8 cellular contexts compared by ENCODE assay signal in the genomic region with DNA sequence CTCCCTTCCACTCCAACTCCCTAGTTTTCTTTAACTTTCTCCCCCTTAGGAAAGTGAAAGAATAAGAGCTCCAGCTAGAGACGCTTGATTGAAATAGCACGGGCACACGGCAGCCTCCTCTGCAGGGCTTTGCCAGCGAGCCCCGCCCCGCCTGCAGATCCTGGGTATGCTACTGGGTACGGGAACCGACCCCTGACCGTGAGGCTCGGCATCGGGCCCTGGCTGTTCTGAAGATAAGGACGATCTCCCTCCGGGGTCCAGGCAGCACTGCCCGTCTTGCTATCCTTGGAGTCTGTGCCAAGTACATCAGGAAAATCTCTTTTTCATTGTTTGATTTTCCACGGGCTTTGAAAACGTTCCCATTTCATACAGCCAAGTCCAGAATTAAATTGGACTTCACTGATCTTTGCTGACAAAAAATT.
DNase-seq lines count a peak whose midpoint lies in the region; ATAC-seq and TF ChIP-seq lines count a peak whose summit lies in the region.

No MANE protein-coding gene starts in this region.

- no peak overlapping the region for H3K27ac Mint-ChIP-seq in activated CD4-positive, alpha-beta T cell treated with anti-CD3 and anti-CD28 coated beads, Interleukin-2, amount 10 ng/mL, durations not matched to agents 7 days and 5 days
- no peak overlapping the region for H3K27ac Mint-ChIP-seq in stimulated activated effector memory CD8-positive, alpha-beta T cell treated with anti-CD3 and anti-CD28 coated beads, Interleukin-12 subunit alpha, Interleukin-12 subunit beta, amount 100 ng/mL, for 72 hours

- POLR2A ChIA-PET in activated CD4-positive, alpha-beta T cell treated with anti-CD3 and anti-CD28 coated beads, Interleukin-2, amount 10 ng/mL, durations not matched to agents 7 days and 5 days (lab: Charles Lee): no interaction called here

- H3K4me3 ChIP-seq in GM12864 (ENCODE audit: low read depth, low read length): peak overlapping the region; percentile 19; the same call in 1 of the 2 replicates
- peak overlapping the region; percentile 84 for H3K4me3 ChIP-seq in endocrine pancreas (ENCODE audit: control insufficient read depth, insufficient read depth, low read length)
- H3K4me3 ChIP-seq in mesenchymal stem cell (ENCODE audit: insufficient read depth in 1 of 2, low read depth in 1 of 2, low read length in 2 of 2): peak overlapping the region; percentile 46 to 75

- no peak overlapping the region for H4K91ac ChIP-seq in mesenchymal stem cell (ENCODE audit: low read length)

- DNase-seq in GM12864 (ENCODE audit: low read depth): no peak
- peak; percentile 62 for DNase-seq in NCI-H2107 (lab: John Stamatoyannopoulos, UW)
- DNase-seq in activated CD4-positive, alpha-beta T cell treated with anti-CD3 and anti-CD28 coated beads, Interleukin-2, amount 10 ng/mL, durations not matched to agents 7 days and 5 days: peak; percentile 12
- peak; percentile 42 for DNase-seq in mesenchymal stem cell
- no peak for DNase-seq in stimulated activated effector memory CD8-positive, alpha-beta T cell treated with anti-CD3 and anti-CD28 coated beads, Interleukin-12 subunit alpha, Interleukin-12 subunit beta, amount 100 ng/mL, for 72 hours (ENCODE audit: low spot score in 2 of 2)
- DNase-seq in KG1 (lab: John Stamatoyannopoulos, UW): no peak

- no peak overlapping the region for H3K23ac ChIP-seq in mesenchymal stem cell (ENCODE audit: low read length in 2 of 2)

- H3K9me3 ChIP-seq in endocrine pancreas (ENCODE audit: control insufficient read depth, low read length): no peaks in the 10 kb centered on the region
- no peaks in the 10 kb centered on the region for H3K9me3 ChIP-seq in mesenchymal stem cell (ENCODE audit: control insufficient read depth, low read length)

- 22% methylated on average over 16 of the region's 16 CpGs for WGBS in mesenchymal stem cell

- peak overlapping the region in 1 of 2 experiments; percentile 83 for H2BK12ac ChIP-seq in mesenchymal stem cell (ENCODE audit: low read length in 2 of 2)

- H3K9ac ChIP-seq in endocrine pancreas (ENCODE audit: control insufficient read depth, insufficient read depth, low read length) (peak overlapping the region; percentile 48), mesenchymal stem cell (ENCODE audit: low read length) (peak overlapping the region; percentile 88)

- peak; percentile 61 for ATAC-seq in stimulated activated effector memory CD8-positive, alpha-beta T cell treated with anti-CD3 and anti-CD28 coated beads, Interleukin-12 subunit alpha, Interleukin-12 subunit beta, amount 100 ng/mL, for 72 hours
- ATAC-seq in HG03108 (IDR thresholded peaks at IDR 0.05; ENCODE audit: unreplicated experiment): no peak

- peaks cover 48% of the 10 kb centered on the region for H3K27me3 Mint-ChIP-seq in activated CD4-positive, alpha-beta T cell treated with anti-CD3 and anti-CD28 coated beads, Interleukin-2, amount 10 ng/mL, durations not matched to agents 7 days and 5 days

- peak overlapping the region; percentile 27 to 75 for H3K18ac ChIP-seq in mesenchymal stem cell (ENCODE audit: low read depth in 1 of 2, low read length in 2 of 2)

- CTCF ChIA-PET in activated CD4-positive, alpha-beta T cell treated with anti-CD3 and anti-CD28 coated beads, Interleukin-2, amount 10 ng/mL, durations not matched to agents 7 days and 5 days (lab: Charles Lee): interaction anchor here (1.0 to 1.6 kb wide), 13 partner anchors 9 to 427 kb away, joined by 3 to 8 read pairs (median 4); no protein-coding TSS in a partner anchor

- H2BK5ac ChIP-seq in mesenchymal stem cell (ENCODE audit: low read depth, low read length, poor library complexity, severe bottlenecking): no peak overlapping the region

- peak overlapping the region; percentile 85 for H4K8ac ChIP-seq in mesenchymal stem cell (ENCODE audit: low read length)

- no peaks in the 10 kb centered on the region for H3K79me1 ChIP-seq in mesenchymal stem cell (replicated peaks; ENCODE audit: low read length, poor library complexity, severe bottlenecking)

- TF ChIP-seq CTCF in GM12864 (IDR thresholded peaks at IDR 0.05; ENCODE audit: low read depth, low read length, missing control alignments): no peak

- peaks cover 5% of the 10 kb centered on the region for H3K27me3 ChIP-seq in endocrine pancreas (ENCODE audit: control insufficient read depth, insufficient read depth, low read length)
- H3K27me3 ChIP-seq in mesenchymal stem cell (ENCODE audit: control insufficient read depth in 1 of 2, insufficient read depth in 1 of 2, low read length in 2 of 2): peaks cover 12 to 37% of the 10 kb centered on the region in 2 experiments

- no peak overlapping the region for H2BK15ac ChIP-seq in mesenchymal stem cell (ENCODE audit: low read depth, poor library complexity, severe bottlenecking)

- H3K9me3 Mint-ChIP-seq in activated CD4-positive, alpha-beta T cell treated with anti-CD3 and anti-CD28 coated beads, Interleukin-2, amount 10 ng/mL, durations not matched to agents 7 days and 5 days: no peaks in the 10 kb centered on the region
- H3K9me3 Mint-ChIP-seq in stimulated activated effector memory CD8-positive, alpha-beta T cell treated with anti-CD3 and anti-CD28 coated beads, Interleukin-12 subunit alpha, Interleukin-12 subunit beta, amount 100 ng/mL, for 72 hours: no peaks in the 10 kb centered on the region

- H3K36me3 Mint-ChIP-seq in activated CD4-positive, alpha-beta T cell treated with anti-CD3 and anti-CD28 coated beads, Interleukin-2, amount 10 ng/mL, durations not matched to agents 7 days and 5 days (ENCODE audit: low read depth): no peaks in the 10 kb centered on the region
- H3K36me3 Mint-ChIP-seq in stimulated activated effector memory CD8-positive, alpha-beta T cell treated with anti-CD3 and anti-CD28 coated beads, Interleukin-12 subunit alpha, Interleukin-12 subunit beta, amount 100 ng/mL, for 72 hours: no peaks in the 10 kb centered on the region

- H3K27ac ChIP-seq in mesenchymal stem cell (ENCODE audit: low read length, poor library complexity, severe bottlenecking): peak overlapping the region; percentile 6

- H3K4me1 ChIP-seq in endocrine pancreas (ENCODE audit: control insufficient read depth, insufficient read depth, low read length) (no peaks in the 10 kb centered on the region), mesenchymal stem cell (ENCODE audit: control insufficient read depth, insufficient read depth, low read depth, low read length) (no peaks in the 10 kb centered on the region)

- no peak overlapping the region for H3K4ac ChIP-seq in mesenchymal stem cell (ENCODE audit: low read depth in 1 of 2, low read length in 2 of 2)

- no peak overlapping the region for H2AK5ac ChIP-seq in mesenchymal stem cell (ENCODE audit: low read length, severe bottlenecking)

- H3K14ac ChIP-seq in mesenchymal stem cell (ENCODE audit: low read length in 2 of 2): no peak overlapping the region

- no peak overlapping the region for H2AFZ ChIP-seq in mesenchymal stem cell (ENCODE audit: low read depth, low read length)

- H3K4me1 Mint-ChIP-seq in activated CD4-positive, alpha-beta T cell treated with anti-CD3 and anti-CD28 coated beads, Interleukin-2, amount 10 ng/mL, durations not matched to agents 7 days and 5 days: peaks cover 12% of the 10 kb centered on the region
- H3K4me1 Mint-ChIP-seq in stimulated activated effector memory CD8-positive, alpha-beta T cell treated with anti-CD3 and anti-CD28 coated beads, Interleukin-12 subunit alpha, Interleukin-12 subunit beta, amount 100 ng/mL, for 72 hours: peaks cover 13% of the 10 kb centered on the region

- H2BK120ac ChIP-seq in mesenchymal stem cell (ENCODE audit: low read depth, low read length): no peak overlapping the region

- no peaks in the 10 kb centered on the region for H3K36me3 ChIP-seq in endocrine pancreas (ENCODE audit: control insufficient read depth, insufficient read depth, low read length)
- H3K36me3 ChIP-seq in mesenchymal stem cell (ENCODE audit: control insufficient read depth in 1 of 2, insufficient read depth in 2 of 2, low read depth in 1 of 2, low read length in 2 of 2): no peaks in the 10 kb centered on the region

- H3K4me2 ChIP-seq in mesenchymal stem cell (ENCODE audit: low read length, poor library complexity, severe bottlenecking): peak overlapping the region; percentile 87

- peak overlapping the region; percentile 61 for H3K4me3 Mint-ChIP-seq in activated CD4-positive, alpha-beta T cell treated with anti-CD3 and anti-CD28 coated beads, Interleukin-2, amount 10 ng/mL, durations not matched to agents 7 days and 5 days
- H3K4me3 Mint-ChIP-seq in stimulated activated effector memory CD8-positive, alpha-beta T cell treated with anti-CD3 and anti-CD28 coated beads, Interleukin-12 subunit alpha, Interleukin-12 subunit beta, amount 100 ng/mL, for 72 hours: peak overlapping the region; percentile 73

Comparison
In these comparisons a context has a peak if more than half of its experiments do, and no peak if none do; other contexts are left out.
1. DNase-seq: peak in NCI-H2107 (single experiment), activated CD4-positive, alpha-beta T cell treated with anti-CD3 and anti-CD28 coated beads, Interleukin-2, amount 10 ng/mL, durations not matched to agents 7 days and 5 days (single experiment) and mesenchymal stem cell (single experiment); none in GM12864 (single experiment), stimulated activated effector memory CD8-positive, alpha-beta T cell treated with anti-CD3 and anti-CD28 coated beads, Interleukin-12 subunit alpha, Interleukin-12 subunit beta, amount 100 ng/mL, for 72 hours (0 of 2) and KG1 (single experiment).
2. H3K4me3 ChIP-seq: peak in every context shown above with its lines; median percentile 84 in endocrine pancreas; 60 in mesenchymal stem cell; 19 in GM12864.